8 cellular contexts compared by ENCODE assay signal in the genomic region with DNA sequence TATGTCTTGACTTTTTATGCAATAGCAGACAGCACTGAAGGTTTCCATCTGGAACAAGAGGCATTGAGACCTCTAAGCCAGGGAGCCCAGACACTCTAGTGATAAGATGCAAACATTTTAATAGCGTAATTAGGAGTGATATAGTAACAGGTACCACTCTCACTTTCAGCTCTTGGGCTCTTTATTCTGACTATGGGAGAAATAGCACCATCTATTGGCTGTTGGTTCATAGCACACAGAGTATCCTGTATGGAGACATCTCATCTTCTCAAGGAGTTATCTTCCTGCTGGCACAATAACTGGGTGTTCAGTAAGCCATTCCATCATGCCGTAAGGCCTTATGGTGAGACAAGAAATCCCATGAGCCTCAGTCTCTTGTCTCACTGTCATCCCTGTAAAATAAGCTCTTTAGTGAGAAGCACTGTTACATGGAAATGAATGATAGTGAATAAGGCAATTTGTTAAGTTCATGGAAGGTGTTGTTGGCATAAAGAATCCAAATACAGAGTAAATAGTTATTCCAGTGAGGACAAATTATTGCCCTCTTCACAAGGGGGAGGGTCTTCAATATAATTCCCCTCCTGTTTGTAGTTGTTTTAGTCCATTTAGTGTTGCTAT. TPM values are rescaled to one million over a fixed set of nuclear protein-coding genes. Genes with fewer than 3 reads are reported as not detected.
DNase-seq lines count a peak whose midpoint lies in the region; ATAC-seq and TF ChIP-seq lines count a peak whose summit lies in the region.

No MANE protein-coding gene starts in this region.

- H3K9me3 ChIP-seq in Panc1 (ENCODE audit: control insufficient read depth, insufficient read depth, low read depth, low read length): no peaks in the 10 kb centered on the region

- H3K4me3 ChIP-seq in Panc1 (ENCODE audit: low read depth in 2 of 2, low read length in 2 of 2): no peak overlapping the region

- H3K27me3 ChIP-seq in Panc1 (ENCODE audit: control insufficient read depth, insufficient read depth, low read length) (no peaks in the 10 kb centered on the region), foreskin keratinocyte (no peaks in the 10 kb centered on the region)

- H3K4me3 Mint-ChIP-seq in stimulated activated naive CD8-positive, alpha-beta T cell treated with anti-CD3 and anti-CD28 coated beads, Interleukin-15, amount 100 ng/mL, for 72 hours: no peak overlapping the region

- H3K4me1 ChIP-seq in Panc1 (ENCODE audit: control insufficient read depth, insufficient read depth, low read length) (no peaks in the 10 kb centered on the region), foreskin keratinocyte (peaks cover 10% of the 10 kb centered on the region)

- peaks cover 12% of the 10 kb centered on the region for H3K4me1 Mint-ChIP-seq in stimulated activated naive CD8-positive, alpha-beta T cell treated with anti-CD3 and anti-CD28 coated beads, Interleukin-15, amount 100 ng/mL, for 72 hours

- 0 out of 2 replicates have a peak, but pooled peaks cover 3% of the 10 kb centered on the region for H3K36me3 ChIP-seq in Panc1 (ENCODE audit: control insufficient read depth, insufficient read depth, low read length)

- ATAC-seq in HG03103 (IDR thresholded peaks at IDR 0.05; ENCODE audit: low read depth, unreplicated experiment) (peak; percentile 44), Panc1 (peak; percentile 77; the same call in 1 of the 2 replicates), foreskin keratinocyte (peak; percentile 51), GM21390 (IDR thresholded peaks at IDR 0.05; ENCODE audit: unreplicated experiment) (no peak)
- peak; percentile 63 for ATAC-seq in stimulated activated naive CD8-positive, alpha-beta T cell treated with anti-CD3 and anti-CD28 coated beads, Interleukin-15, amount 100 ng/mL, for 72 hours

- no peaks in the 10 kb centered on the region for H3K27me3 Mint-ChIP-seq in stimulated activated naive CD8-positive, alpha-beta T cell treated with anti-CD3 and anti-CD28 coated beads, Interleukin-15, amount 100 ng/mL, for 72 hours

- DNase-seq in A172 (ENCODE audit: low spot score) (peak; percentile 36), GM10248 (ENCODE audit: extremely low spot score) (peak; percentile 35), Panc1 (ENCODE audit: low read depth, low spot score) (peak; percentile 41), foreskin keratinocyte (peak in 1 of 2 donors; percentile 35)
- peak in 1 of 2 donors; percentile 10 for DNase-seq in stimulated activated naive CD8-positive, alpha-beta T cell treated with anti-CD3 and anti-CD28 coated beads, Interleukin-15, amount 100 ng/mL, for 72 hours
- DNase-seq in activated T-cell treated with anti-CD3 and anti-CD28 coated beads, Interleukin-2, amount 50 U/mL, for 1 hour: no peak

- no peak overlapping the region for H3K27ac ChIP-seq in Panc1 (ENCODE audit: low read length)
- H3K27ac ChIP-seq in foreskin keratinocyte: no peak overlapping the region

- intact Hi-C loops in Panc1 (cut with micrococcal nuclease; ENCODE audit: unreplicated experiment): no loop called here

- peaks cover 0 to 11% of the 10 kb centered on the region in 2 donors for H3K9me3 Mint-ChIP-seq in stimulated activated naive CD8-positive, alpha-beta T cell treated with anti-CD3 and anti-CD28 coated beads, Interleukin-15, amount 100 ng/mL, for 72 hours

- no TSS peak for BruUV-seq in Panc1 (replicated peaks; lab: Mats Ljungman, UMichigan)

- H3K27ac Mint-ChIP-seq in stimulated activated naive CD8-positive, alpha-beta T cell treated with anti-CD3 and anti-CD28 coated beads, Interleukin-15, amount 100 ng/mL, for 72 hours: no peak overlapping the region

- CTCF ChIA-PET in GM10248 (lab: Yijun Ruan, JAX): interaction anchor here (0.5 to 11.7 kb wide), 23 partner anchors 14 to 783 kb away, joined by 3 to 193 read pairs (median 3); no protein-coding TSS in a partner anchor
- CTCF ChIA-PET in Panc1 (lab: Charles Lee): interaction anchor here (0.6 to 1.2 kb wide), 5 partner anchors 137 to 610 kb away, joined by 3 to 8 read pairs (median 3); partner anchors contain the start of gene SOS1

- in situ Hi-C loops in Panc1 (cut with HindIII; ENCODE audit: low pct_unique_long_range_greater_than_20kb, low sequenced_read_pairs): no loop called here

- TF ChIP-seq CTCF in GM10248 (IDR thresholded peaks at IDR 0.05; ENCODE audit: control extremely low read depth, extremely low read depth, low read depth, missing control alignments) (peak; percentile 59), Panc1 (IDR thresholded peaks at IDR 0.05) (peak; percentile 77), foreskin keratinocyte (conservative IDR thresholded peaks at IDR 0.05) (peak; percentile 79)

- POLR2A ChIA-PET in GM10248 (lab: Yijun Ruan, JAX) (no interaction called here), Panc1 (lab: Charles Lee) (no interaction called here)

RNA-seq across cellular contexts. Expression of gene THUMPD2, which starts 48.3 kb away (rescaled TPM):
- 15.9 and 18.2 TPM in 2 replicates for total RNA-seq in A172 (2014; rRNA removed; shearing (Covaris generic))
- total RNA-seq in Panc1 (2021; ENCODE audit: unreplicated experiment) (13.7 TPM), foreskin keratinocyte (11.7 and 12.9 TPM in 2 replicates)
- polyA plus RNA-seq in Panc1 (2012; ENCODE audit: insufficient read length): 6.4 TPM
- polyA plus RNA-seq in foreskin keratinocyte: 7.2 and 8.8 TPM in 2 replicates
